Comparison of ENCODE assay signal across 10 cellular contexts in the genomic region with DNA sequence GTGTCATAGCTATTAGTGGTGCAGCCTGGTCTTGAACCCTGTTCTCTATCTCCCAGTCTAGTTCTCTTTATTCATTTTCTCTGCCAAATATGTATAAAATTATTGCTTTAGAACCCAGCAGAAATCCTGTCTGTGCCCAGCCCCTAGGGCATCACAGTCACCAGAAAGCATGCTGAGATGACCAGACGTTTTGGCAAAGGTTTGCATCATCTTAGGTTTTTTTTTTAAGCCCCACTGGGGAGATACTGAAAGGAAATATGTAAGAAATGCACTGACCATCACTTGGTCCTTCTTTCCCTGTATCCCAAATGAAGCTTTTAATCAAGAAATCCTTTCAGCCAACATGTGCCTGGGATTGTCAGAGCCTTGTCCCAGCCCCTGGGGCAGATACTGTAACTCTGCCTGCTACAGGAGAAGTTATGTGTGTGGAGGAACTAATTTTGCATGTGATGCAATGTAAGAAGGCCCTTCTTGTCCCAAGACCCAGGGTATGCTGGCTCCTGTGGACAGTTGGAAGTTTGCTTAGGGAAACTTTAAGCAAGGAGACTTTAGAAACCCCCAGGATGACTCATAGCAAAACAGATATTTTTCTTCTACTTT.
DNase-seq lines count a peak whose midpoint lies in the region; ATAC-seq and TF ChIP-seq lines count a peak whose summit lies in the region.
"Had no signal": no experiment of that assay in that cellular context is flagged by ENCODE, and none has a peak within 500 bp of the region (broad histone marks: within the 10 kb centered on the region; RNA-seq: fewer than 3 reads in every experiment).

No MANE protein-coding gene starts in this region.

- peaks cover 7% of the 10 kb centered on the region for H3K79me2 ChIP-seq in smooth muscle cell (ENCODE audit: low read depth)

- TF ChIP-seq CTCF in smooth muscle cell (IDR thresholded peaks at IDR 0.05; ENCODE audit: borderline replicate concordance, insufficient read depth, poor library complexity, severe bottlenecking) = no peak

- ATAC-seq in HG03139 (IDR thresholded peaks at IDR 0.05; ENCODE audit: unreplicated experiment) = no peak
- ATAC-seq: activated T-helper 17 cell treated with anti-CD3 and anti-CD28 coated beads, Interleukin-2, amount 50 U/mL, for 72 hours had no signal

- peaks cover 21% of the 10 kb centered on the region for H3F3A ChIP-seq in smooth muscle cell (ENCODE audit: low read depth)

- no peak overlapping the region for H2AFZ ChIP-seq in smooth muscle cell (ENCODE audit: low read depth)
- H2AFZ ChIP-seq: neural progenitor cell had no signal

- DNase-seq in CD1c-positive myeloid dendritic cell (ENCODE audit: extremely low spot score) (peak; percentile 35), SJSA1 (ENCODE audit: low read depth in 1 of 2, low spot score in 2 of 2) (no peak), foreskin melanocyte (peak; percentile 79), smooth muscle cell (lab: John Stamatoyannopoulos, UW; ENCODE audit: unreplicated experiment) (no peak), NCI-H345 (lab: John Stamatoyannopoulos, UW) (no peak), HCEC 1CT (no peak), KBM-7 (no peak)

- peak overlapping the region; percentile 44 for H3K4me2 ChIP-seq in smooth muscle cell
- H3K4me2 ChIP-seq: neural progenitor cell had no signal

- in situ Hi-C loops in KBM-7 (cut with MboI; ENCODE audit: low pct_unique_long_range_greater_than_20kb, low sequenced_read_pairs) = no loop called here

- WGBS in smooth muscle cell (ENCODE audit: low lambda C conversion rate) = 4% methylated on average over 1 of the region's 1 CpG

- H3K4me1 ChIP-seq in SJSA1 (replicated peaks) (peaks cover 54% of the 10 kb centered on the region), smooth muscle cell (ENCODE audit: low read depth) (peaks cover 38% of the 10 kb centered on the region)

- H3K27ac ChIP-seq in SJSA1 (peak overlapping the region; percentile 66; the same call in 1 of the 2 replicates), smooth muscle cell (ENCODE audit: low read depth) (peak overlapping the region; percentile 38)
- H3K27ac ChIP-seq: neural progenitor cell had no signal

- H3K36me3 ChIP-seq in SJSA1 = no peaks in the 10 kb centered on the region
- H3K36me3 ChIP-seq in smooth muscle cell (ENCODE audit: low read depth) = no peaks in the 10 kb centered on the region
- H3K36me3 ChIP-seq: neural progenitor cell had no signal

- H3K9me3 ChIP-seq in SJSA1 (replicated peaks) (no peaks in the 10 kb centered on the region), smooth muscle cell (replicated peaks; ENCODE audit: low read depth) (no peaks in the 10 kb centered on the region)

- H3K9ac ChIP-seq in smooth muscle cell (ENCODE audit: low read depth) = no peak overlapping the region
- H3K9ac ChIP-seq: neural progenitor cell had no signal

- H3K27me3 ChIP-seq in SJSA1 (replicated peaks) (no peaks in the 10 kb centered on the region), smooth muscle cell (ENCODE audit: low read depth) (no peaks in the 10 kb centered on the region)
- H3K27me3 ChIP-seq: neural progenitor cell had no signal

- H3K4me3 ChIP-seq in SJSA1 (no peak overlapping the region), smooth muscle cell (no peak overlapping the region)
- H3K4me3 ChIP-seq: neural progenitor cell had no signal

- H4K20me1 ChIP-seq in smooth muscle cell (ENCODE audit: low read depth) = no peaks in the 10 kb centered on the region

Comparison
In these comparisons a context has a peak if more than half of its experiments do, and no peak if none do; other contexts are left out.
1. DNase-seq: peak in CD1c-positive myeloid dendritic cell (single experiment) and foreskin melanocyte (single experiment); none in SJSA1 (0 of 2), smooth muscle cell (single experiment), NCI-H345 (single experiment), HCEC 1CT (single experiment) and KBM-7 (single experiment).